Comparison of ENCODE assay signal across 8 cellular contexts in genomic region chr19:48635966-48636858, GRCh38. TPM values are rescaled to one million over a fixed set of nuclear protein-coding genes. Genes with fewer than 3 reads are reported as not detected.
DNase-seq lines count a peak whose midpoint lies in the region; ATAC-seq and TF ChIP-seq lines count a peak whose summit lies in the region.

No MANE protein-coding gene starts in this region.

- peak overlapping the region; percentile 90 to 98 for H3K4me3 Mint-ChIP-seq in effector memory CD8-positive, alpha-beta T cell
- peak overlapping the region; percentile 92 for H3K4me3 Mint-ChIP-seq in nephron progenitor cell

- no peak for ATAC-seq in effector memory CD8-positive, alpha-beta T cell (replicated peaks)
- ATAC-seq in HG02763 (IDR thresholded peaks at IDR 0.05; ENCODE audit: unreplicated experiment): no peak

- peaks cover 32 to 41% of the 10 kb centered on the region in 2 donors for H3K4me1 Mint-ChIP-seq in effector memory CD8-positive, alpha-beta T cell (ENCODE audit: low read depth in 2 of 2)
- peaks cover 69% of the 10 kb centered on the region for H3K4me1 Mint-ChIP-seq in nephron progenitor cell

- no peaks in the 10 kb centered on the region for H3K27me3 Mint-ChIP-seq in effector memory CD8-positive, alpha-beta T cell
- H3K27me3 Mint-ChIP-seq in nephron progenitor cell (ENCODE audit: low read depth, poor library complexity): peaks cover 4% of the 10 kb centered on the region

- H3K36me3 Mint-ChIP-seq in effector memory CD8-positive, alpha-beta T cell (ENCODE audit: insufficient read depth): peaks cover 48% of the 10 kb centered on the region
- H3K36me3 Mint-ChIP-seq in nephron progenitor cell (ENCODE audit: low read depth): peaks cover 12% of the 10 kb centered on the region

- DNase-seq in NCI-H345 (lab: John Stamatoyannopoulos, UW) (peak; percentile 50), NCI-H345 treated with DMSO at 0.1 percent for 48 hours (lab: John Stamatoyannopoulos, UW; ENCODE audit: unreplicated experiment) (no peak), nephron progenitor cell (no peak), activated gamma-delta T cell (lab: John Stamatoyannopoulos, UW) (no peak)
- DNase-seq in effector memory CD8-positive, alpha-beta T cell: no peak
- no peak for DNase-seq in stimulated activated CD8-positive, alpha-beta memory T cell treated with anti-CD3 and anti-CD28 coated beads, Interleukin-4, amount 100 ng/mL, for 48 hours

- H3K27ac Mint-ChIP-seq in effector memory CD8-positive, alpha-beta T cell: peak overlapping the region; percentile 45 to 89
- H3K27ac Mint-ChIP-seq in nephron progenitor cell: no peak overlapping the region

- peaks cover 0 to 2% of the 10 kb centered on the region in 2 donors for H3K9me3 Mint-ChIP-seq in effector memory CD8-positive, alpha-beta T cell
- H3K9me3 Mint-ChIP-seq in nephron progenitor cell: no peaks in the 10 kb centered on the region

- TF ChIP-seq CTCF in nephron progenitor cell (IDR thresholded peaks at IDR 0.05): no peak

TF ChIP-seq in PFSK-1, 5 proteins besides CTCF, POLR2A, EP300 and RAD21:
- TF ChIP-seq SIN3A (IDR thresholded peaks at IDR 0.05; ENCODE audit: borderline replicate concordance, insufficient read depth, low read length) (peak; percentile 23; the same call in 1 of the 2 replicates), REST (IDR thresholded peaks at IDR 0.05; ENCODE audit: insufficient read depth in 1 of 2, low read depth in 2 of 2, low read length in 2 of 2) (no peak)

RNA-seq across cellular contexts. Expression of gene DBP, which starts 1.0 kb away (rescaled TPM):
- 15.2 TPM for polyA plus RNA-seq in PFSK-1 (2012; ENCODE audit: insufficient read length, low read depth)

RNA-seq across cellular contexts. Expression of gene CA11, which starts 9.8 kb away (rescaled TPM):
- 35.9 TPM for polyA plus RNA-seq in PFSK-1 (2012; ENCODE audit: insufficient read length, low read depth)

RNA-seq across cellular contexts. Expression of gene SPHK2, which starts 16.9 kb away (rescaled TPM):
- polyA plus RNA-seq in PFSK-1 (2012; ENCODE audit: insufficient read length, low read depth): 34.1 TPM

RNA-seq across cellular contexts. Expression of gene RPL18, which starts 17.2 kb away (rescaled TPM):
- polyA plus RNA-seq in PFSK-1 (2012; ENCODE audit: insufficient read length, low read depth): 3,530 TPM

RNA-seq across cellular contexts. Expression of gene FAM83E, which starts 21.3 kb away (rescaled TPM):
- not detected for polyA plus RNA-seq in PFSK-1 (2012; ENCODE audit: insufficient read length, low read depth)
